In genomic region chr1:32339363-32339978, GRCh38 we compare ENCODE assay signal across 9 cellular contexts. TPM values are rescaled to one million over a fixed set of nuclear protein-coding genes. Genes with fewer than 3 reads are reported as not detected.
DNase-seq lines count a peak whose midpoint lies in the region; TF ChIP-seq lines count a peak whose summit lies in the region.
"Had no signal": no experiment of that assay in that cellular context is flagged by ENCODE, and none has a peak within 500 bp of the region (broad histone marks: within the 10 kb centered on the region; RNA-seq: fewer than 3 reads in every experiment).

No MANE protein-coding gene starts in this region.

- no peak overlapping the region for H3K4me3 ChIP-seq in brain microvascular endothelial cell (ENCODE audit: low read depth, low read length)
- no peak overlapping the region for H3K4me3 ChIP-seq in smooth muscle cell
- H3K4me3 ChIP-seq: vagina had no signal

- H3K27ac ChIP-seq in brain microvascular endothelial cell (no peak overlapping the region), smooth muscle cell (ENCODE audit: low read depth) (peak overlapping the region; percentile 20)
- H3K27ac ChIP-seq: vagina had no signal

- H3K9ac ChIP-seq in smooth muscle cell (ENCODE audit: low read depth), result no peak overlapping the region

- no peaks in the 10 kb centered on the region for H3K36me3 Mint-ChIP-seq in T-helper 1 cell treated with Interleukin-12 subunit alpha and Interleukin-12 subunit beta and Interleukin-4 antibody, amounts not matched to agents 30 μg/mL and 1 μg/mL, for 36 hours (ENCODE audit: low read depth)

- no peaks in the 10 kb centered on the region for H3K9me3 Mint-ChIP-seq in T-helper 1 cell treated with Interleukin-12 subunit alpha and Interleukin-12 subunit beta and Interleukin-4 antibody, amounts not matched to agents 30 μg/mL and 1 μg/mL, for 36 hours

- peaks cover 4% of the 10 kb centered on the region for H3K27me3 Mint-ChIP-seq in T-helper 1 cell treated with Interleukin-12 subunit alpha and Interleukin-12 subunit beta and Interleukin-4 antibody, amounts not matched to agents 30 μg/mL and 1 μg/mL, for 36 hours (ENCODE audit: low read depth)

- TF ChIP-seq CTCF in brain microvascular endothelial cell (IDR thresholded peaks at IDR 0.05; ENCODE audit: low read depth, low read length, missing control alignments), result no peak
- TF ChIP-seq CTCF in smooth muscle cell (IDR thresholded peaks at IDR 0.05; ENCODE audit: borderline replicate concordance, insufficient read depth, poor library complexity, severe bottlenecking), result no peak

- H3K79me2 ChIP-seq in smooth muscle cell (ENCODE audit: low read depth), result peaks cover 13% of the 10 kb centered on the region

- no peak overlapping the region for H3K4me3 Mint-ChIP-seq in T-helper 1 cell treated with Interleukin-12 subunit alpha and Interleukin-12 subunit beta and Interleukin-4 antibody, amounts not matched to agents 30 μg/mL and 1 μg/mL, for 36 hours

- no peak overlapping the region for H2AFZ ChIP-seq in smooth muscle cell (ENCODE audit: low read depth)

- DNase-seq in T-helper 1 cell (no peak), NOMO-1 treated with dmso at 0.1 percent for 144 hours (lab: John Stamatoyannopoulos, UW; ENCODE audit: unreplicated experiment) (peak; percentile 59), brain microvascular endothelial cell (peak; percentile 78), smooth muscle cell (lab: John Stamatoyannopoulos, UW; ENCODE audit: unreplicated experiment) (no peak), HCEC 1CT (no peak), NCI-H446 (lab: John Stamatoyannopoulos, UW) (no peak), hypothalamus (lab: John Stamatoyannopoulos, UW) (no peak)

- peaks cover 10% of the 10 kb centered on the region for H4K20me1 ChIP-seq in smooth muscle cell (ENCODE audit: low read depth)

- H3K4me1 ChIP-seq in smooth muscle cell (ENCODE audit: low read depth), result peaks cover 28% of the 10 kb centered on the region

- peaks cover 2% of the 10 kb centered on the region for H3K36me3 ChIP-seq in brain microvascular endothelial cell (replicated peaks)
- no peaks in the 10 kb centered on the region for H3K36me3 ChIP-seq in smooth muscle cell (ENCODE audit: low read depth)
- H3K36me3 ChIP-seq: vagina had no signal

- H3K4me1 Mint-ChIP-seq in T-helper 1 cell treated with Interleukin-12 subunit alpha and Interleukin-12 subunit beta and Interleukin-4 antibody, amounts not matched to agents 30 μg/mL and 1 μg/mL, for 36 hours (ENCODE audit: low read depth), result peaks cover 35% of the 10 kb centered on the region

- 48% methylated on average over 5 of the region's 5 CpGs for WGBS in smooth muscle cell (ENCODE audit: low lambda C conversion rate)

- no peaks in the 10 kb centered on the region for H3K9me3 ChIP-seq in smooth muscle cell (replicated peaks; ENCODE audit: low read depth)
- H3K9me3 ChIP-seq: vagina had no signal

- peak overlapping the region; percentile 28 for H3K27ac Mint-ChIP-seq in T-helper 1 cell treated with Interleukin-12 subunit alpha and Interleukin-12 subunit beta and Interleukin-4 antibody, amounts not matched to agents 30 μg/mL and 1 μg/mL, for 36 hours

- in situ Hi-C loops in brain microvascular endothelial cell (cut with HindIII; ENCODE audit: low pct_ligation_motif_present, low sequenced_read_pairs), result no loop called here

- no peak overlapping the region for H3K4me2 ChIP-seq in smooth muscle cell

- H3K27me3 ChIP-seq in brain microvascular endothelial cell (replicated peaks) (no peaks in the 10 kb centered on the region), smooth muscle cell (ENCODE audit: low read depth) (no peaks in the 10 kb centered on the region)
- H3K27me3 ChIP-seq: vagina had no signal

- peaks cover 4% of the 10 kb centered on the region for H3F3A ChIP-seq in smooth muscle cell (ENCODE audit: low read depth)

RNA-seq across cellular contexts. Expression of gene MARCKSL1, which starts 3.4 kb away (rescaled TPM):
- total RNA-seq in smooth muscle cell, result 108 and 126 TPM in 2 replicates
- 358 and 389 TPM in 2 replicates for polyA plus RNA-seq in smooth muscle cell

RNA-seq across cellular contexts. Expression of gene FAM229A, which starts 22.8 kb away (rescaled TPM):
- total RNA-seq in smooth muscle cell, result 1.6 and 10.0 TPM in 2 replicates
- polyA plus RNA-seq in smooth muscle cell, result 9.6 and 11.1 TPM in 2 replicates

RNA-seq across cellular contexts. Expression of gene TSSK3, which starts 22.9 kb away (rescaled TPM):
- not detected in 2 replicates for total RNA-seq in smooth muscle cell
- polyA plus RNA-seq in smooth muscle cell, result 0.31 and 1.3 TPM in 2 replicates
- total RNA-seq: vagina had no signal

RNA-seq across cellular contexts. Expression of gene HDAC1, which starts 47.6 kb away (rescaled TPM):
- total RNA-seq in smooth muscle cell, result 29.3 and 40.5 TPM in 2 replicates
- 48.8 and 51.7 TPM in 2 replicates for polyA plus RNA-seq in smooth muscle cell

RNA-seq across cellular contexts. Expression of gene BSDC1, which starts 54.8 kb away (rescaled TPM):
- 57.3 and 63.4 TPM in 2 replicates for total RNA-seq in smooth muscle cell
- polyA plus RNA-seq in smooth muscle cell, result 45.4 and 53.7 TPM in 2 replicates

Comparison
In these comparisons a context has a peak if more than half of its experiments do, and no peak if none do; other contexts are left out.
1. DNase-seq: peak in NOMO-1 treated with dmso at 0.1 percent for 144 hours (single experiment) and brain microvascular endothelial cell (single experiment); none in T-helper 1 cell (0 of 5), smooth muscle cell (single experiment), HCEC 1CT (single experiment), NCI-H446 (0 of 2) and hypothalamus (0 of 51).